8 cellular contexts compared by ENCODE assay signal in genomic region chr22:40036591-40037225, GRCh38. TPM values are rescaled to one million over a fixed set of nuclear protein-coding genes. Genes with fewer than 3 reads are reported as not detected.
DNase-seq lines count a peak whose midpoint lies in the region; ATAC-seq and TF ChIP-seq lines count a peak whose summit lies in the region.

No MANE protein-coding gene starts in this region.

- DNase-seq in NCI-H2196 (lab: John Stamatoyannopoulos, UW; ENCODE audit: unreplicated experiment) = peak; percentile 69
- DNase-seq in cerebellum (ENCODE audit: low spot score) = peak; percentile 84
- peak; percentile 64 for DNase-seq in left lobe of liver (ENCODE audit: low spot score)
- DNase-seq in stimulated activated CD4-positive, alpha-beta T cell treated with anti-CD3 and anti-CD28 coated beads, TNF-alpha, amount 100 ng/mL, for 48 hours (ENCODE audit: low read depth in 3 of 3) = peak in 2 of 3 donors; percentile 44

- no peak overlapping the region for H3K27ac ChIP-seq in 22Rv1

- peak; percentile 86 for TF ChIP-seq CTCF in 22Rv1 (IDR thresholded peaks at IDR 0.05)
- peak; percentile 86 for TF ChIP-seq CTCF in GM12875 (IDR thresholded peaks at IDR 0.05; ENCODE audit: borderline replicate concordance, insufficient read depth, low read depth, low read length)
- peak; percentile 63 for TF ChIP-seq CTCF in WI38 (IDR thresholded peaks at IDR 0.05; ENCODE audit: low read depth, low read length)

- no peak overlapping the region for H3K4me3 ChIP-seq in GM12875 (ENCODE audit: low read depth, low read length)
- no peak overlapping the region for H3K4me3 ChIP-seq in WI38 (ENCODE audit: low read depth, low read length)

- ATAC-seq in left lobe of liver (peak; percentile 91), GM18519 (IDR thresholded peaks at IDR 0.05; ENCODE audit: low FRiP score, unreplicated experiment) (no peak)

RNA-seq across cellular contexts. Expression of gene FAM83F, which starts 42.0 kb away (rescaled TPM):
- total RNA-seq in cerebellum (0.36 TPM), left lobe of liver (6.6 TPM)
